In genomic region chr7:79936281-79936983, GRCh38 we compare ENCODE assay signal across 2 cellular contexts.
TF ChIP-seq lines count a peak whose summit lies in the region.

No MANE protein-coding gene starts in this region.

TF ChIP-seq in SK-N-SH, 30 proteins besides CTCF, POLR2A, EP300 and RAD21 (continued from another document):
- no peak for TF ChIP-seq FOXJ3 (CRISPR knock-in tag; IDR thresholded peaks at IDR 0.05)
- TF ChIP-seq SMC3 (IDR thresholded peaks at IDR 0.05; ENCODE audit: low read depth, low read length): no peak
- TF ChIP-seq USF2 (IDR thresholded peaks at IDR 0.05; ENCODE audit: borderline replicate concordance, low read depth, low read length): no peak
- no peak for TF ChIP-seq CHD2 (IDR thresholded peaks at IDR 0.05; ENCODE audit: low read length, partially characterized antibody)
- no peak for TF ChIP-seq GATA2 (CRISPR knock-in tag; IDR thresholded peaks at IDR 0.05)
- no peak for TF ChIP-seq SIN3A (IDR thresholded peaks at IDR 0.05; ENCODE audit: borderline replicate concordance, low read depth, low read length)
- TF ChIP-seq RFX5 (IDR thresholded peaks at IDR 0.05; ENCODE audit: low read length): no peak
- TF ChIP-seq, protein P1, sequence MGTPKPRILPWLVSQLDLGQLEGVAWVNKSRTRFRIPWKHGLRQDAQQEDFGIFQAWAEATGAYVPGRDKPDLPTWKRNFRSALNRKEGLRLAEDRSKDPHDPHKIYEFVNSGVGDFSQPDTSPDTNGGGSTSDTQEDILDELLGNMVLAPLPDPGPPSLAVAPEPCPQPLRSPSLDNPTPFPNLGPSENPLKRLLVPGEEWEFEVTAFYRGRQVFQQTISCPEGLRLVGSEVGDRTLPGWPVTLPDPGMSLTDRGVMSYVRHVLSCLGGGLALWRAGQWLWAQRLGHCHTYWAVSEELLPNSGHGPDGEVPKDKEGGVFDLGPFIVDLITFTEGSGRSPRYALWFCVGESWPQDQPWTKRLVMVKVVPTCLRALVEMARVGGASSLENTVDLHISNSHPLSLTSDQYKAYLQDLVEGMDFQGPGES (IDR thresholded peaks at IDR 0.05; ENCODE audit: low read depth, low read length): no peak
- TF ChIP-seq REST (IDR thresholded peaks at IDR 0.05; ENCODE audit: low read depth, low read length): no peak
- TF ChIP-seq POLR2AphosphoS5 (IDR thresholded peaks at IDR 0.05; ENCODE audit: low read depth, low read length): no peak
- no peak for TF ChIP-seq TAF1 (IDR thresholded peaks at IDR 0.05; ENCODE audit: borderline replicate concordance, low read depth, low read length)
- no peak for TF ChIP-seq MAX (IDR thresholded peaks at IDR 0.05; ENCODE audit: low read depth)
- TF ChIP-seq RCOR1 (IDR thresholded peaks at IDR 0.05; ENCODE audit: low read length): no peak
- no peak for TF ChIP-seq TEAD4 (IDR thresholded peaks at IDR 0.05; ENCODE audit: borderline replicate concordance, insufficient read depth)

TF ChIP-seq in SK-N-SH treated with all-trans-retinoic acid at 6 μM for 48 hours, 23 proteins besides CTCF, POLR2A, EP300 and RAD21 (continued from another document):
- TF ChIP-seq POU6F1 (CRISPR knock-in tag; IDR thresholded peaks at IDR 0.05; ENCODE audit: borderline replicate concordance, low read depth) (no peak), TCF4 (CRISPR knock-in tag; IDR thresholded peaks at IDR 0.05; ENCODE audit: borderline replicate concordance) (no peak), ZNF70 (CRISPR knock-in tag; IDR thresholded peaks at IDR 0.05) (no peak), ESRRG (CRISPR knock-in tag; IDR thresholded peaks at IDR 0.05) (no peak), ARNTL (CRISPR knock-in tag; IDR thresholded peaks at IDR 0.05; ENCODE audit: borderline replicate concordance, low read depth) (no peak), ZFP3 (CRISPR knock-in tag; IDR thresholded peaks at IDR 0.05) (no peak), ZC3H10 (CRISPR knock-in tag; IDR thresholded peaks at IDR 0.05) (no peak), RARB (CRISPR knock-in tag; IDR thresholded peaks at IDR 0.05) (no peak)
